7 cellular contexts compared by ENCODE assay signal in the genomic region with DNA sequence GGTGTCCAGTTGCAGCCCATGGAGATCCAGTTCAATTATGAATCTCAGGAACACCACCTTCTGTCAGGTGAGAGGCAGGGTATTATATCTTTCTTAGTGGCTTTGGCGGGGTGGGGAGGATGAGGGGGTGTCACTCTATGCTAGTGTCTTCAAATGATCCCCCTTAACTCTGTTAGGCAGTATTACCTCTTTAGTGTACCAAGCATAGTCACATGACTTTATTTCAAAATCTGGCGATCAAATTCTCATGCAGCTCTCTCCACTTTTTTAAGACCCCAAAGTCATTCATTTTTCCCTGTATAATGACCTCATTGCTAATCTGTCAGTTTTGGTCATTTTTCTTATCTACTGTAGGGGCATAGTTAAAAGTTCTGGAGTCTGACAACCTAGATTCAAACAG. TPM values are rescaled to one million over a fixed set of nuclear protein-coding genes. Genes with fewer than 3 reads are reported as not detected.
A peak's percentile ranks its signal among the peaks of the same experiment; 100 is the strongest.
DNase-seq lines count a peak whose midpoint lies in the region; FAIRE-seq and TF ChIP-seq lines count a peak whose summit lies in the region.

No MANE protein-coding gene starts in this region.

- DNase-seq in HEK293T (ENCODE audit: extremely low spot score) (no peak), glutamatergic neuron (no peak), smooth muscle cell (lab: John Stamatoyannopoulos, UW; ENCODE audit: unreplicated experiment) (no peak), RCC 7860 (ENCODE audit: low spot score) (no peak), 8988T (no peak), GM10266 (ENCODE audit: extremely low spot score) (no peak)

- H3K36me3 Mint-ChIP-seq in glutamatergic neuron (ENCODE audit: unreplicated experiment), result peaks cover 4% of the 10 kb centered on the region

- 93% methylated on average over 2 of the region's 2 CpGs for WGBS in smooth muscle cell (ENCODE audit: low lambda C conversion rate)

- H3K9me3 Mint-ChIP-seq in glutamatergic neuron (ENCODE audit: unreplicated experiment), result peaks cover 10% of the 10 kb centered on the region

- H3K4me1 Mint-ChIP-seq in glutamatergic neuron (ENCODE audit: low read depth, unreplicated experiment), result peaks cover 6% of the 10 kb centered on the region

- peak overlapping the region; percentile 95 for H3K4me3 ChIP-seq in WI38 (ENCODE audit: low read depth, low read length)
- H3K4me3 ChIP-seq in smooth muscle cell, result peak overlapping the region; percentile 92

- H3K79me2 ChIP-seq in smooth muscle cell (ENCODE audit: low read depth), result peaks cover 84% of the 10 kb centered on the region

- CTCF ChIA-PET in HEK293T (lab: Yijun Ruan, JAX), result no interaction called here

- H3K4me3 Mint-ChIP-seq in glutamatergic neuron (ENCODE audit: unreplicated experiment), result peak overlapping the region; percentile 100

- peaks cover 10% of the 10 kb centered on the region for H3K36me3 ChIP-seq in smooth muscle cell (ENCODE audit: low read depth)

- no peaks in the 10 kb centered on the region for H4K20me1 ChIP-seq in smooth muscle cell (ENCODE audit: low read depth)

- H3K9me3 ChIP-seq in smooth muscle cell (replicated peaks; ENCODE audit: low read depth), result no peaks in the 10 kb centered on the region

- H3K9ac ChIP-seq in smooth muscle cell (ENCODE audit: low read depth), result no peak overlapping the region

- TF ChIP-seq CTCF in WI38 (IDR thresholded peaks at IDR 0.05; ENCODE audit: low read depth, low read length) (no peak), glutamatergic neuron (IDR thresholded peaks at IDR 0.05; ENCODE audit: partially characterized antibody, unreplicated experiment) (no peak), smooth muscle cell (IDR thresholded peaks at IDR 0.05; ENCODE audit: borderline replicate concordance, insufficient read depth, poor library complexity, severe bottlenecking) (no peak), GM10266 (IDR thresholded peaks at IDR 0.05; ENCODE audit: control insufficient read depth, insufficient read depth, low read depth, missing control alignments) (no peak)

- no peak overlapping the region for H3K27ac Mint-ChIP-seq in glutamatergic neuron (ENCODE audit: unreplicated experiment)

- no peak overlapping the region for H3K27ac ChIP-seq in smooth muscle cell (ENCODE audit: low read depth)

- FAIRE-seq in RCC 7860 (lab: Jason Lieb, UNC), result no peak

- H3F3A ChIP-seq in smooth muscle cell (ENCODE audit: low read depth), result no peaks in the 10 kb centered on the region

- H3K4me1 ChIP-seq in smooth muscle cell (ENCODE audit: low read depth), result peaks cover 8% of the 10 kb centered on the region

- H3K27me3 ChIP-seq in smooth muscle cell (ENCODE audit: low read depth), result no peaks in the 10 kb centered on the region

- peaks cover 8% of the 10 kb centered on the region for H3K27me3 Mint-ChIP-seq in glutamatergic neuron (ENCODE audit: unreplicated experiment)

- POLR2A ChIA-PET in HEK293T (lab: Yijun Ruan, JAX), result interaction anchor here (1.9 to 3.0 kb wide), 3 partner anchors 49 to 60 kb away, joined by 4 to 23 read pairs (median 12); a partner anchor contains a TSS

- peak overlapping the region; percentile 91 for H3K4me2 ChIP-seq in smooth muscle cell

- H2AFZ ChIP-seq in smooth muscle cell (ENCODE audit: low read depth), result no peak overlapping the region

TF ChIP-seq in HEK293T, 16 proteins besides CTCF, POLR2A, EP300 and RAD21:
- no peak for TF ChIP-seq FOXM1 (IDR thresholded peaks at IDR 0.05; ENCODE audit: borderline replicate concordance)
- 0 out of 2 replicates have a peak, but pooled peaks have one; percentile 28 for TF ChIP-seq L3MBTL2 (conservative IDR thresholded peaks at IDR 0.05)

RNA-seq across cellular contexts. Expression of a gene that starts 1.1 kb away (rescaled TPM):
- total RNA-seq in glutamatergic neuron (ENCODE audit: unreplicated experiment), result 41.0 TPM
- 10.3 and 13.4 TPM in 2 replicates for total RNA-seq in smooth muscle cell
- polyA plus RNA-seq in smooth muscle cell, result 3.7 and 7.2 TPM in 2 replicates

RNA-seq across cellular contexts. Expression of a gene that starts 50.3 kb away (rescaled TPM):
- total RNA-seq in glutamatergic neuron (ENCODE audit: unreplicated experiment) (35.9 TPM), smooth muscle cell (11.8 and 14.6 TPM in 2 replicates)
- 5.3 and 6.3 TPM in 2 replicates for polyA plus RNA-seq in smooth muscle cell

RNA-seq across cellular contexts. Expression of a gene that starts 53.1 kb away (rescaled TPM):
- total RNA-seq in glutamatergic neuron (ENCODE audit: unreplicated experiment) (59.2 TPM), smooth muscle cell (40.8 and 59.6 TPM in 2 replicates)
- 26.2 and 27.3 TPM in 2 replicates for polyA plus RNA-seq in smooth muscle cell
